Comparison of ENCODE assay signal across 7 cellular contexts in the genomic region with DNA sequence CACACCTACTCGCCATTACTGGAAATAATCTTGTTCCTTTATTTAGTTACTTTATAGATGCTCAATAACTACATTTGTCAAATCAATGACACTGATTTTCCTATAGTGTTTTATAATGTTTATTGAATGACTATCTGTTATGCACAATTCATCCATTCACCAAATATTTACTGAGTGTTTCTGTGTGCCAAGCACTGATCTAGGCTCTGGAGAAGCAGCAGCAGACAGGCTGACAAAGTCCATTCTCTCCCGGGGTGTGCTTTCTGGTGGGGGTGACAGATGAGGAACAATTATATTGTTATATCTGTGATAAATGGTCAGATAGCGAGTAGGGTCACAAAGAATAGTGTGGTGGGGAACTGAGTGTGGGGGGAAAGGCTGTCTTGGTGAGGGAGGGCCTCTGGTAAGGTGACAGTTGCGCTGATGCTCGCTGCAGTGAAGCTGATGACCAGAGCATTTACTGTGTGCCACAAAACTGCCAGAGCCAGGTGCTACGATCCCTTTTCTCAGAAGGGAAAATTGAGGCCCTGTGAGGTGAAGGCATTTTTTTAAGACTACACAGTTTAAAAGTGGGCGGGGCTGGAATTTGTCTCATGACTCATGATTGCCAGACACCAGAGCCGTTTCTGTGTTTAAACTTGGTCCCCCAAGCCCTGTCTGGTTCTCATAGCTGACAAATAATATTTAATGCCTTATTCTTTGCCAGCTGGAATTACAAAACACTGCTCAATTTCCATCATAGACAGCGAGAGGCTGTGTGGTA. TPM values are rescaled to one million over a fixed set of nuclear protein-coding genes. Genes with fewer than 3 reads are reported as not detected.
DNase-seq lines count a peak whose midpoint lies in the region; ATAC-seq, FAIRE-seq and TF ChIP-seq lines count a peak whose summit lies in the region.

No MANE protein-coding gene starts in this region.

- H2AFZ ChIP-seq in Loucy (ENCODE audit: low read length) (no peak overlapping the region), endothelial cell of umbilical vein (ENCODE audit: low read depth, low read length) (no peak overlapping the region)

- TF ChIP-seq POLR2A in endothelial cell of umbilical vein (IDR thresholded peaks at IDR 0.05; ENCODE audit: low read depth, low read length) = no peak

- H3K27ac ChIP-seq in endothelial cell of umbilical vein (ENCODE audit: insufficient read depth, low read depth, low read length) = peak overlapping the region; percentile 2

- H3K27me3 ChIP-seq in Loucy (ENCODE audit: insufficient read depth, low read length, poor library complexity, severe bottlenecking) (no peaks in the 10 kb centered on the region), endothelial cell of umbilical vein (ENCODE audit: control insufficient read depth in 2 of 2, insufficient read depth in 2 of 2, low read length in 2 of 2) (no peaks in the 10 kb centered on the region)

- H3K9me3 ChIP-seq in Loucy (ENCODE audit: insufficient read depth, low read depth, low read length) = no peaks in the 10 kb centered on the region
- H3K9me3 ChIP-seq in endothelial cell of umbilical vein (replicated peaks; ENCODE audit: control insufficient read depth, insufficient read depth, low read length) = no peaks in the 10 kb centered on the region

- no peak overlapping the region for H3K9ac ChIP-seq in Loucy (ENCODE audit: low read depth, low read length, poor library complexity, severe bottlenecking)
- no peak overlapping the region for H3K9ac ChIP-seq in endothelial cell of umbilical vein (replicated peaks; ENCODE audit: extremely low read depth, insufficient read depth, low read length)

- POLR2A ChIA-PET in endothelial cell of umbilical vein (lab: Charles Lee) = no interaction called here

- CTCF ChIA-PET in endothelial cell of umbilical vein (lab: Charles Lee) = interaction anchor here (0.9 to 3.6 kb wide), 4 partner anchors 12 to 54 kb away, joined by 3 to 18 read pairs (median 6); no protein-coding TSS in a partner anchor

- H3K4me3 ChIP-seq in Loucy (ENCODE audit: low read length, poor library complexity, severe bottlenecking) = no peak overlapping the region
- H3K4me3 ChIP-seq in endothelial cell of umbilical vein (replicated peaks in 1 of 3; ENCODE audit: insufficient read depth in 1 of 3, low read depth in 1 of 3, low read length in 3 of 3) = no peak overlapping the region
- H3K4me3 ChIP-seq in skeletal muscle cell (ENCODE audit: low read depth, low read length) = no peak overlapping the region

- H3K4me2 ChIP-seq in Loucy (ENCODE audit: low read depth, low read length, poor library complexity, severe bottlenecking) = peak overlapping the region; percentile 87
- H3K4me2 ChIP-seq in endothelial cell of umbilical vein (ENCODE audit: insufficient read depth, low read length) = no peak overlapping the region

- H4K20me1 ChIP-seq in Loucy (ENCODE audit: insufficient read depth, low read length, poor library complexity, severe bottlenecking) (no peaks in the 10 kb centered on the region), endothelial cell of umbilical vein (replicated peaks; ENCODE audit: control insufficient read depth, extremely low read depth, insufficient read depth, low read length) (peaks cover 3% of the 10 kb centered on the region)

- no peaks in the 10 kb centered on the region for H3K36me3 ChIP-seq in Loucy (ENCODE audit: insufficient read depth, low read length)
- H3K36me3 ChIP-seq in endothelial cell of umbilical vein (ENCODE audit: control insufficient read depth in 2 of 2, extremely low read depth in 1 of 2, insufficient read depth in 2 of 2, low read length in 2 of 2) = peaks cover 0 to 5% of the 10 kb centered on the region in 2 experiments

- ATAC-seq in HG03457 (IDR thresholded peaks at IDR 0.05; ENCODE audit: unreplicated experiment) (no peak), HG03521 (IDR thresholded peaks at IDR 0.05; ENCODE audit: unreplicated experiment) (no peak)

- H3K4me1 ChIP-seq in Loucy (ENCODE audit: insufficient read depth, low read length, poor library complexity, severe bottlenecking) (peaks cover 27% of the 10 kb centered on the region), endothelial cell of umbilical vein (ENCODE audit: control insufficient read depth, extremely low read depth, insufficient read depth, low read length) (peaks cover 40% of the 10 kb centered on the region)

- peak; percentile 75 for DNase-seq in activated CD4-positive, alpha-beta T cell treated with anti-CD3 and anti-CD28 coated beads, Interleukin-2, amount 50 U/mL, for 1 hour
- DNase-seq in endothelial cell of umbilical vein (ENCODE audit: low read depth, low spot score) (peak; percentile 21), skeletal muscle cell (ENCODE audit: low read depth) (peak; percentile 38), SK-N-DZ (ENCODE audit: low spot score) (no peak)

- peak; percentile 44 for FAIRE-seq in endothelial cell of umbilical vein (lab: Jason Lieb, UNC)

- intact Hi-C loops in endothelial cell of umbilical vein (cut with micrococcal nuclease) = loop anchor here (5.0 kb wide), 1 partner anchor 37 kb away; no protein-coding TSS in a partner anchor

- H3K79me2 ChIP-seq in Loucy (ENCODE audit: insufficient read depth, low read length) (peaks cover 24% of the 10 kb centered on the region; the same call in 1 of the 2 replicates), endothelial cell of umbilical vein (ENCODE audit: control insufficient read depth, insufficient read depth, low read length) (peaks cover 48% of the 10 kb centered on the region)

- H3F3A ChIP-seq in Loucy (ENCODE audit: low read depth) = no peaks in the 10 kb centered on the region

- H3K9me1 ChIP-seq in endothelial cell of umbilical vein (replicated peaks; ENCODE audit: control insufficient read depth, extremely low read depth, insufficient read depth, low read length) = no peaks in the 10 kb centered on the region

- BruUV-seq in endothelial cell of umbilical vein (replicated peaks; lab: Mats Ljungman, UMichigan) = no TSS peak

- dilution Hi-C loops in endothelial cell of umbilical vein (cut with MboI; ENCODE audit: extremely low pct_ligation_motif_present, low sequenced_read_pairs) = no loop called here

- H3K9me2 ChIP-seq in Loucy (replicated peaks; ENCODE audit: low read depth, low read length) = no peaks in the 10 kb centered on the region

- no peak for TF ChIP-seq CTCF in Loucy (conservative IDR thresholded peaks at IDR 0.05; ENCODE audit: low read length)
- no peak for TF ChIP-seq CTCF in endothelial cell of umbilical vein (IDR thresholded peaks at IDR 0.05; ENCODE audit: extremely low read depth in 1 of 2, insufficient read depth in 1 of 2, low read depth in 1 of 2, low read length in 2 of 2)

TF ChIP-seq in endothelial cell of umbilical vein, 7 proteins besides CTCF, POLR2A, EP300 and RAD21 (continues in another document):
- no peak for TF ChIP-seq JUN (IDR thresholded peaks at IDR 0.05; ENCODE audit: borderline replicate concordance, insufficient read depth, insufficient read length, low read depth)
- TF ChIP-seq MYC (IDR thresholded peaks at IDR 0.05; ENCODE audit: low read depth, low read length) = no peak

RNA-seq across cellular contexts. Expression of gene PACS1, which starts 10.2 kb away (rescaled TPM):
- 52.8 and 64.4 TPM in 2 replicates for total RNA-seq in endothelial cell of umbilical vein
- 24.8 and 26.4 TPM in 2 replicates for polyA plus RNA-seq in endothelial cell of umbilical vein
- 25.8 and 31.1 TPM in 2 replicates for polyA plus RNA-seq in endothelial cell of umbilical vein (2011; cell fraction: cytosol; rRNA removed)
- 52.0 and 54.9 TPM in 2 replicates for polyA plus RNA-seq in endothelial cell of umbilical vein (2011; cell fraction: nucleus; rRNA removed)
- 53.6 and 59.1 TPM in 2 replicates for polyA plus RNA-seq in endothelial cell of umbilical vein (2012)
- polyA minus RNA-seq in endothelial cell of umbilical vein = 60.0 and 67.9 TPM in 2 replicates
- polyA minus RNA-seq in endothelial cell of umbilical vein (2011; cell fraction: cytosol; rRNA and poly(A)+ RNA removed) = 63.5 TPM
- polyA minus RNA-seq in endothelial cell of umbilical vein (2011; cell fraction: nucleus; rRNA and poly(A)+ RNA removed) = 63.3 and 93.6 TPM in 2 replicates
- polyA plus RNA-seq in SK-N-DZ (2014; cell fraction: cytosol; rRNA removed) = 5.9 and 6.4 TPM in 2 replicates
- polyA plus RNA-seq in SK-N-DZ (2014; cell fraction: nucleus; rRNA removed) = 3.2 and 7.8 TPM in 2 replicates

RNA-seq across cellular contexts. Expression of gene SF3B2, which starts 28.1 kb away (rescaled TPM):
- 179 and 196 TPM in 2 replicates for total RNA-seq in endothelial cell of umbilical vein
- polyA plus RNA-seq in endothelial cell of umbilical vein = 99.4 and 132 TPM in 2 replicates
- 127 and 139 TPM in 2 replicates for polyA plus RNA-seq in endothelial cell of umbilical vein (2011; cell fraction: cytosol; rRNA removed)
- polyA plus RNA-seq in endothelial cell of umbilical vein (2011; cell fraction: nucleus; rRNA removed) = 131 and 143 TPM in 2 replicates
- 160 and 170 TPM in 2 replicates for polyA plus RNA-seq in endothelial cell of umbilical vein (2012)
- polyA minus RNA-seq in endothelial cell of umbilical vein = 37.8 and 42.4 TPM in 2 replicates
- 65.5 TPM for polyA minus RNA-seq in endothelial cell of umbilical vein (2011; cell fraction: cytosol; rRNA and poly(A)+ RNA removed)
- 32.6 and 36.4 TPM in 2 replicates for polyA minus RNA-seq in endothelial cell of umbilical vein (2011; cell fraction: nucleus; rRNA and poly(A)+ RNA removed)
- polyA plus RNA-seq in SK-N-DZ (2014; cell fraction: cytosol; rRNA removed) = 164 and 178 TPM in 2 replicates
- polyA plus RNA-seq in SK-N-DZ (2014; cell fraction: nucleus; rRNA removed) = 157 and 172 TPM in 2 replicates

RNA-seq across cellular contexts. Expression of gene GAL3ST3, which starts 31.3 kb away (rescaled TPM):
- total RNA-seq in endothelial cell of umbilical vein = not detected in 2 replicates
- polyA plus RNA-seq in endothelial cell of umbilical vein = 0.15 and 0.24 TPM in 2 replicates
- polyA plus RNA-seq in endothelial cell of umbilical vein (2011; cell fraction: cytosol; rRNA removed) = 0.04 and 0.06 TPM in 2 replicates
- 0.17 TPM in 1 of 2 replicates, not detected in the other for polyA plus RNA-seq in endothelial cell of umbilical vein (2011; cell fraction: nucleus; rRNA removed)
- not detected in 2 replicates for polyA plus RNA-seq in endothelial cell of umbilical vein (2012)
- not detected in 2 replicates for polyA minus RNA-seq in endothelial cell of umbilical vein
- not detected for polyA minus RNA-seq in endothelial cell of umbilical vein (2011; cell fraction: cytosol; rRNA and poly(A)+ RNA removed)
- polyA minus RNA-seq in endothelial cell of umbilical vein (2011; cell fraction: nucleus; rRNA and poly(A)+ RNA removed) = not detected in 2 replicates
- polyA plus RNA-seq in SK-N-DZ (2014; cell fraction: cytosol; rRNA removed) = 7.4 and 9.0 TPM in 2 replicates
- 12.0 and 12.5 TPM in 2 replicates for polyA plus RNA-seq in SK-N-DZ (2014; cell fraction: nucleus; rRNA removed)

RNA-seq across cellular contexts. Expression of gene CATSPER1, which starts 54.0 kb away (rescaled TPM):
- 1.0 and 1.3 TPM in 2 replicates for total RNA-seq in endothelial cell of umbilical vein
- 0.68 and 0.89 TPM in 2 replicates for polyA plus RNA-seq in endothelial cell of umbilical vein
- 1.1 and 1.7 TPM in 2 replicates for polyA plus RNA-seq in endothelial cell of umbilical vein (2011; cell fraction: cytosol; rRNA removed)
- polyA plus RNA-seq in endothelial cell of umbilical vein (2011; cell fraction: nucleus; rRNA removed) = 0.41 and 0.58 TPM in 2 replicates
- polyA plus RNA-seq in endothelial cell of umbilical vein (2012) = 0.58 and 0.78 TPM in 2 replicates
- 0.42 TPM in 1 of 2 replicates, not detected in the other for polyA minus RNA-seq in endothelial cell of umbilical vein
- 0.61 TPM for polyA minus RNA-seq in endothelial cell of umbilical vein (2011; cell fraction: cytosol; rRNA and poly(A)+ RNA removed)
- 0.48 TPM in 1 of 2 replicates, not detected in the other for polyA minus RNA-seq in endothelial cell of umbilical vein (2011; cell fraction: nucleus; rRNA and poly(A)+ RNA removed)
- not detected in 2 replicates for polyA plus RNA-seq in SK-N-DZ (2014; cell fraction: cytosol; rRNA removed)
- not detected in 2 replicates for polyA plus RNA-seq in SK-N-DZ (2014; cell fraction: nucleus; rRNA removed)
